In genomic region chr3:45676248-45677044, GRCh38 we compare ENCODE assay signal across 9 cellular contexts. TPM values are rescaled to one million over a fixed set of nuclear protein-coding genes. Genes with fewer than 3 reads are reported as not detected.
A peak's percentile ranks its signal among the peaks of the same experiment; 100 is the strongest.
DNase-seq lines count a peak whose midpoint lies in the region; ATAC-seq and TF ChIP-seq lines count a peak whose summit lies in the region.
"Had no signal": no experiment of that assay in that cellular context is flagged by ENCODE, and none has a peak within 500 bp of the region (broad histone marks: within the 10 kb centered on the region; RNA-seq: fewer than 3 reads in every experiment).

No MANE protein-coding gene starts in this region.

- DNase-seq in activated CD4-positive, alpha-beta T cell treated with anti-CD3 and anti-CD28 coated beads for 36 hours, result peak; percentile 21
- no peak for DNase-seq in activated CD4-positive, alpha-beta T cell treated with anti-CD3 and anti-CD28 coated beads, Interleukin-2, amount 50 U/mL, for 4 hours
- DNase-seq in adrenal gland (no peak), right lobe of liver (no peak), suprapubic skin (ENCODE audit: low spot score in 2 of 2) (no peak), NOMO-1 treated with DMSO at 0.1 percent for 48 hours (lab: John Stamatoyannopoulos, UW; ENCODE audit: unreplicated experiment) (no peak), NOMO-1 treated with dmso at 0.1 percent for 144 hours (lab: John Stamatoyannopoulos, UW; ENCODE audit: unreplicated experiment) (no peak), pons (ENCODE audit: low spot score) (no peak)
- DNase-seq: cortex of kidney had no signal

- H3K4me3 ChIP-seq in adrenal gland (no peak overlapping the region), right lobe of liver (no peak overlapping the region), suprapubic skin (no peak overlapping the region)

- H3K27ac Mint-ChIP-seq in activated CD4-positive, alpha-beta T cell treated with anti-CD3 and anti-CD28 coated beads for 36 hours, result peak overlapping the region; percentile 93

- peak overlapping the region in 4 of 5 donors; percentile 10 to 86 (median 54) for H3K27ac ChIP-seq in adrenal gland
- peak overlapping the region in 2 of 3 donors; percentile 17 to 53 for H3K27ac ChIP-seq in right lobe of liver
- H3K27ac ChIP-seq in suprapubic skin, result peak overlapping the region; percentile 83

- H3K9me3 ChIP-seq in adrenal gland (replicated peaks in 1 of 3), result no peaks in the 10 kb centered on the region
- H3K9me3 ChIP-seq in right lobe of liver, result no peaks in the 10 kb centered on the region
- no peaks in the 10 kb centered on the region for H3K9me3 ChIP-seq in suprapubic skin

- peaks cover 7 to 13% of the 10 kb centered on the region in 2 donors for H3K4me1 ChIP-seq in adrenal gland (replicated peaks in 1 of 2)
- peaks cover 0 to 16% (median 8%) of the 10 kb centered on the region in 4 donors for H3K4me1 ChIP-seq in right lobe of liver
- peaks cover 32% of the 10 kb centered on the region for H3K4me1 ChIP-seq in suprapubic skin

- H3K4me1 Mint-ChIP-seq in activated CD4-positive, alpha-beta T cell treated with anti-CD3 and anti-CD28 coated beads for 36 hours, result peaks cover 20% of the 10 kb centered on the region

- WGBS in adrenal gland, 4 donors, result 70 to 77% (median 74%) methylated on average over 4 to 7 of the region's 7 CpGs
- 64% methylated on average over 7 of the region's 7 CpGs for WGBS in right lobe of liver (ENCODE audit: insufficient coverage, low coverage, low lambda C conversion rate, missing lambda C conversion rate)
- WGBS in suprapubic skin, result 55% methylated on average over 7 of the region's 7 CpGs

- H3K4me3 Mint-ChIP-seq in activated CD4-positive, alpha-beta T cell treated with anti-CD3 and anti-CD28 coated beads for 36 hours, result peak overlapping the region; percentile 53

- CTCF ChIA-PET in activated CD4-positive, alpha-beta T cell treated with anti-CD3 and anti-CD28 coated beads for 36 hours (lab: Charles Lee), result interaction anchor here (1.1 to 3.2 kb wide), 3 partner anchors 15 to 20 kb away, joined by 3 to 19 read pairs (median 8); no protein-coding TSS in a partner anchor

- peaks cover 0 to 23% of the 10 kb centered on the region in 2 donors for H3K36me3 ChIP-seq in adrenal gland (replicated peaks in 1 of 2)
- peaks cover 0 to 55% (median 23%) of the 10 kb centered on the region in 4 donors for H3K36me3 ChIP-seq in right lobe of liver
- H3K36me3 ChIP-seq in suprapubic skin, result peaks cover 32% of the 10 kb centered on the region

- peak; percentile 16 for ATAC-seq in activated CD4-positive, alpha-beta T cell treated with anti-CD3 and anti-CD28 coated beads for 36 hours
- ATAC-seq in right lobe of liver, result peak; percentile 21 to 37 (median 32)

- TF ChIP-seq POLR2A in adrenal gland (IDR thresholded peaks at IDR 0.05), result no peak
- TF ChIP-seq POLR2A in right lobe of liver (IDR thresholded peaks at IDR 0.05), result no peak
- TF ChIP-seq POLR2A in suprapubic skin (IDR thresholded peaks at IDR 0.05), result no peak

- H3K9me3 Mint-ChIP-seq in activated CD4-positive, alpha-beta T cell treated with anti-CD3 and anti-CD28 coated beads for 36 hours (ENCODE audit: low read depth), result no peaks in the 10 kb centered on the region

- intact Hi-C loops in activated CD4-positive, alpha-beta T cell treated with anti-CD3 and anti-CD28 coated beads for 36 hours (cut with DNase I, micrococcal nuclease), result no loop called here
- intact Hi-C loops in adrenal gland (cut with DNase I) (no loop called here), right lobe of liver (cut with DNase I) (loop anchor here in 1 of 2 donors (10.0 kb wide), 1 partner anchor 162 kb away; no protein-coding TSS in a partner anchor)

- TF ChIP-seq CTCF in adrenal gland (IDR thresholded peaks at IDR 0.05), result no peak
- no peak for TF ChIP-seq CTCF in right lobe of liver (IDR thresholded peaks at IDR 0.05)
- no peak for TF ChIP-seq CTCF in suprapubic skin (IDR thresholded peaks at IDR 0.05)

- POLR2A ChIA-PET in activated CD4-positive, alpha-beta T cell treated with anti-CD3 and anti-CD28 coated beads for 36 hours (lab: Charles Lee), result no interaction called here

- TF ChIP-seq EP300 in suprapubic skin (IDR thresholded peaks at IDR 0.05), result no peak

- no peaks in the 10 kb centered on the region for H3K27me3 Mint-ChIP-seq in activated CD4-positive, alpha-beta T cell treated with anti-CD3 and anti-CD28 coated beads for 36 hours

- no peaks in the 10 kb centered on the region for H3K27me3 ChIP-seq in adrenal gland
- H3K27me3 ChIP-seq in right lobe of liver, result no peaks in the 10 kb centered on the region
- no peaks in the 10 kb centered on the region for H3K27me3 ChIP-seq in suprapubic skin

- peaks cover 37% of the 10 kb centered on the region for H3K36me3 Mint-ChIP-seq in activated CD4-positive, alpha-beta T cell treated with anti-CD3 and anti-CD28 coated beads for 36 hours (ENCODE audit: low read depth)

RNA-seq across cellular contexts. Expression of gene SACM1L, which starts 12.8 kb away (rescaled TPM):
- 10 to 100 TPM; 34.2 to 51.8 TPM for total RNA-seq in activated CD4-positive, alpha-beta T cell treated with anti-CD3 and anti-CD28 coated beads for 36 hours
- total RNA-seq in adrenal gland, result 10 to 100 TPM; 25.9 to 56.8 (median 44.8) TPM
- polyA plus RNA-seq in adrenal gland, result 10 to 100 TPM; 22.5 to 59.3 (median 28.6) TPM
- 10 to 100 TPM; 16.8 to 23.9 (median 21.5) TPM for total RNA-seq in right lobe of liver
- total RNA-seq in suprapubic skin, result 10 to 100 TPM; 22.8 to 48.9 (median 31.2) TPM
